In the genomic region with DNA sequence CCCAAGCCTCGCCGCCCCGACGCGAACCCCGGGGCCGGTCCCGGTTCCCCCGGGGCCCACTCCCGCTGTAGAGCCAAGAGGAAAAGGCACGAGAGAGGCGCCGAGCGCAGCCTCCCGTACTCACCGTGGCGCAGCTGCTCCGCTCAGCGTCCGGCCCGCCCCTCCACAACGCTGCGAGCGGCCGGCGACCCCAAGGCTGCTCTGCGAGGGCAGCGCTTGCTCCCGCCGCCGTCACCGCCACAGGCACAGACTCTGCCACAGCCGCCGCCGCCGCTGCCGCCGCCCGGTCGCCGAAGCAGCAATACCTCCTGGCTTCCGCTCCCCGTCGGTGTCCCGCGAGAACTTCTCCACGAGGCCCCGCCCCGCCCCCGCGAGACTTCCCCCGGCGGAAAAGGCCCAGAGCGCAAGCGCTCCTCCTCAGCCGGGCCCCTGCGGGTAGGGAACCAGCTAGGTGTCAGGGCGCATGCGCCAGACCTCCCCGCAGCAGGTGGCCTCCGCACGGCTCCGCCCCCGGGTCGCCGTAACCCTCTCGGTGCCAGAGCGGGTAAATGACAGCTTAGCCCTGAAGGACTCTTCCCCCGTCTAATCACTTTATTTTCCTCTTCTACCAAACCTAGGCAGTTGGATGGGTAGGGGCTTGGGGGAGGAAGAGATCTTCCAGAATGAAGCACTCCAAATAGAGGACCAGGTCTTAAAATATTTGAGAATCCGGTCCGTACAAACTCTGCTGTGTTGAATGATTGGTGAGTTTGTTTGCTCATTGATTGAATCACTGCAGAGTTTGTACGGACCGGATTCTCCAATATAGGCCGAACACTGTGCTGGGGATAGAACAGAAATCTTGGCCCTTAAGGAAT, we compare ENCODE assay signal across 1 cellular context.
TF ChIP-seq lines count a peak whose summit lies in the region.

A gene (minus strand): TSS at position 314 of the 857 bp plus-strand sequence. CDS start 12,050 bp downstream, outside the sequence.

TF ChIP-seq in HCT116, 20 proteins besides CTCF, POLR2A, EP300 and RAD21 (continued from another document):
- TF ChIP-seq, protein P1, sequence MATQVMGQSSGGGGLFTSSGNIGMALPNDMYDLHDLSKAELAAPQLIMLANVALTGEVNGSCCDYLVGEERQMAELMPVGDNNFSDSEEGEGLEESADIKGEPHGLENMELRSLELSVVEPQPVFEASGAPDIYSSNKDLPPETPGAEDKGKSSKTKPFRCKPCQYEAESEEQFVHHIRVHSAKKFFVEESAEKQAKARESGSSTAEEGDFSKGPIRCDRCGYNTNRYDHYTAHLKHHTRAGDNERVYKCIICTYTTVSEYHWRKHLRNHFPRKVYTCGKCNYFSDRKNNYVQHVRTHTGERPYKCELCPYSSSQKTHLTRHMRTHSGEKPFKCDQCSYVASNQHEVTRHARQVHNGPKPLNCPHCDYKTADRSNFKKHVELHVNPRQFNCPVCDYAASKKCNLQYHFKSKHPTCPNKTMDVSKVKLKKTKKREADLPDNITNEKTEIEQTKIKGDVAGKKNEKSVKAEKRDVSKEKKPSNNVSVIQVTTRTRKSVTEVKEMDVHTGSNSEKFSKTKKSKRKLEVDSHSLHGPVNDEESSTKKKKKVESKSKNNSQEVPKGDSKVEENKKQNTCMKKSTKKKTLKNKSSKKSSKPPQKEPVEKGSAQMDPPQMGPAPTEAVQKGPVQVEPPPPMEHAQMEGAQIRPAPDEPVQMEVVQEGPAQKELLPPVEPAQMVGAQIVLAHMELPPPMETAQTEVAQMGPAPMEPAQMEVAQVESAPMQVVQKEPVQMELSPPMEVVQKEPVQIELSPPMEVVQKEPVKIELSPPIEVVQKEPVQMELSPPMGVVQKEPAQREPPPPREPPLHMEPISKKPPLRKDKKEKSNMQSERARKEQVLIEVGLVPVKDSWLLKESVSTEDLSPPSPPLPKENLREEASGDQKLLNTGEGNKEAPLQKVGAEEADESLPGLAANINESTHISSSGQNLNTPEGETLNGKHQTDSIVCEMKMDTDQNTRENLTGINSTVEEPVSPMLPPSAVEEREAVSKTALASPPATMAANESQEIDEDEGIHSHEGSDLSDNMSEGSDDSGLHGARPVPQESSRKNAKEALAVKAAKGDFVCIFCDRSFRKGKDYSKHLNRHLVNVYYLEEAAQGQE (IDR thresholded peaks at IDR 0.05; ENCODE audit: low read depth), result no peak
- no peak for TF ChIP-seq CBX3 (IDR thresholded peaks at IDR 0.05; ENCODE audit: low read depth)
- no peak for TF ChIP-seq CEBPB (IDR thresholded peaks at IDR 0.05; ENCODE audit: low read depth)
- no peak for TF ChIP-seq SRF (IDR thresholded peaks at IDR 0.05; ENCODE audit: low read depth)
- TF ChIP-seq, protein P2, sequence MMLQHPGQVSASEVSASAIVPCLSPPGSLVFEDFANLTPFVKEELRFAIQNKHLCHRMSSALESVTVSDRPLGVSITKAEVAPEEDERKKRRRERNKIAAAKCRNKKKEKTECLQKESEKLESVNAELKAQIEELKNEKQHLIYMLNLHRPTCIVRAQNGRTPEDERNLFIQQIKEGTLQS (IDR thresholded peaks at IDR 0.05), result no peak
- no peak; the same call in 1 of the 2 replicates for TF ChIP-seq ELF1 (IDR thresholded peaks at IDR 0.05; ENCODE audit: borderline replicate concordance, low read depth)
TF ChIP-seq in HCT116: peak in this region for 8.
